In genomic region chr7:40239755-40240303, GRCh38 we compare ENCODE assay signal across 20 cellular contexts.
"Had no signal": no experiment of that assay in that cellular context is flagged by ENCODE, and none has a peak within 500 bp of the region (broad histone marks: within the 10 kb centered on the region; RNA-seq: fewer than 3 reads in every experiment).

No MANE protein-coding gene starts in this region.

- H3K36me3 ChIP-seq: esophagus muscularis mucosa, gastroesophageal sphincter, left ventricle myocardium inferior, neutrophil, stomach, thoracic aorta, transverse colon had no signal

- H3K4me1 ChIP-seq: esophagus muscularis mucosa, gastroesophageal sphincter, left ventricle myocardium inferior, transverse colon had no signal

- H3K27ac Mint-ChIP-seq: dendritic cell treated with granulocyte-macrophage colony-stimulating factor and Interleukin-4, amounts not matched to agents 40 ng/mL and 50 ng/mL, for 4 days; effector memory CD8-positive, alpha-beta T cell; naive B cell had no signal

- H3K36me3 Mint-ChIP-seq: naive B cell had no signal

- H3K9me3 Mint-ChIP-seq: dendritic cell treated with granulocyte-macrophage colony-stimulating factor and Interleukin-4, amounts not matched to agents 40 ng/mL and 50 ng/mL, for 4 days; effector memory CD8-positive, alpha-beta T cell; naive B cell had no signal

- H3K4me3 ChIP-seq: esophagus muscularis mucosa, gastroesophageal sphincter, left ventricle myocardium inferior, lung, stomach, thoracic aorta, transverse colon had no signal

- H3K4me3 Mint-ChIP-seq: dendritic cell treated with granulocyte-macrophage colony-stimulating factor and Interleukin-4, amounts not matched to agents 40 ng/mL and 50 ng/mL, for 4 days; effector memory CD8-positive, alpha-beta T cell; naive B cell had no signal

- H3K27ac ChIP-seq: epithelial cell of prostate, esophagus muscularis mucosa, gastroesophageal sphincter, left ventricle myocardium inferior, neutrophil, stomach, thoracic aorta, transverse colon had no signal

- DNase-seq: effector memory CD8-positive, alpha-beta T cell; foreskin fibroblast; glutamatergic neuron; kidney; left cardiac atrium; left ventricle myocardium inferior; naive B cell; posterior cingulate gyrus; stimulated activated naive CD4-positive, alpha-beta T cell; stomach; substantia nigra; transverse colon had no signal

- H3K27me3 Mint-ChIP-seq: dendritic cell treated with granulocyte-macrophage colony-stimulating factor and Interleukin-4, amounts not matched to agents 40 ng/mL and 50 ng/mL, for 4 days; effector memory CD8-positive, alpha-beta T cell; naive B cell had no signal

- H3K9me3 ChIP-seq: esophagus muscularis mucosa, gastroesophageal sphincter, left ventricle myocardium inferior, neutrophil, stomach, thoracic aorta, transverse colon had no signal

- ATAC-seq: effector memory CD8-positive, alpha-beta T cell; gastroesophageal sphincter; left cardiac atrium; sciatic nerve had no signal

- H3K4me1 Mint-ChIP-seq: naive B cell had no signal
